19 cellular contexts compared by ENCODE assay signal in genomic region chr9:121713400-121714070, GRCh38.
"Had no signal": no experiment of that assay in that cellular context is flagged by ENCODE, and none has a peak within 500 bp of the region (broad histone marks: within the 10 kb centered on the region; RNA-seq: fewer than 3 reads in every experiment).

No MANE protein-coding gene starts in this region.

- H3K36me3 Mint-ChIP-seq: activated naive CD4-positive, alpha-beta T cell treated with anti-CD3 and anti-CD28 coated beads, Interleukin-2, amount 10 ng/mL, durations not matched to agents 7 days and 5 days; activated naive CD8-positive, alpha-beta T cell treated with anti-CD3 and anti-CD28 coated beads for 36 hours; T-cell had no signal

- H3K27ac ChIP-seq: PC-9, SK-N-MC, VCaP had no signal

- H3K9me3 ChIP-seq: MG63 had no signal

- H3K4me1 Mint-ChIP-seq: activated naive CD8-positive, alpha-beta T cell treated with anti-CD3 and anti-CD28 coated beads for 36 hours had no signal

- ATAC-seq: activated CD8-positive, alpha-beta T cell treated with anti-CD3 and anti-CD28 coated beads for 36 hours; activated T-cell treated with anti-CD3 and anti-CD28 coated beads, Interleukin-2, amount 50 U/mL, for 72 hours; T-cell had no signal

- H3K9me3 Mint-ChIP-seq: activated CD8-positive, alpha-beta T cell treated with anti-CD3 and anti-CD28 coated beads for 36 hours; activated naive CD4-positive, alpha-beta T cell treated with anti-CD3 and anti-CD28 coated beads, Interleukin-2, amount 10 ng/mL, durations not matched to agents 7 days and 5 days; activated naive CD8-positive, alpha-beta T cell treated with anti-CD3 and anti-CD28 coated beads for 36 hours; activated T-cell treated with anti-CD3 and anti-CD28 coated beads, Interleukin-2, amount 50 U/mL, for 72 hours; activated T-helper 2 cell treated with anti-CD3 and anti-CD28 coated beads, Interferon-gamma antibody, Interleukin-2, Interleukin-4, amounts not matched to agents 10 μg/mL and 5 μg/mL and 100 μg/mL, durations not matched to agents 14 hours and 24 hours and 36 hours; T-cell had no signal

- H3K4me3 ChIP-seq: MG63, PC-9, SK-N-MC had no signal

- H3K27me3 Mint-ChIP-seq: activated CD8-positive, alpha-beta T cell treated with anti-CD3 and anti-CD28 coated beads for 36 hours; activated naive CD8-positive, alpha-beta T cell treated with anti-CD3 and anti-CD28 coated beads for 36 hours; T-cell had no signal

- DNase-seq: activated CD4-positive, alpha-beta T cell treated with anti-CD3 and anti-CD28 coated beads for 4 hours; activated CD8-positive, alpha-beta memory T cell treated with anti-CD3 and anti-CD28 coated beads, Interleukin-2, amount 50 U/mL, for 4 hours; activated CD8-positive, alpha-beta T cell treated with anti-CD3 and anti-CD28 coated beads for 36 hours; activated gamma-delta T cell treated with Interleukin-2 at 50 U/mL for 16 hours; activated naive CD4-positive, alpha-beta T cell treated with anti-CD3 and anti-CD28 coated beads, Interleukin-2, amount 10 ng/mL, durations not matched to agents 7 days and 5 days; activated naive CD8-positive, alpha-beta T cell treated with anti-CD3 and anti-CD28 coated beads for 36 hours; activated T-cell treated with anti-CD3 and anti-CD28 coated beads, Interleukin-2, amount 50 U/mL, for 72 hours; central memory CD4-positive, alpha-beta T cell; MG63; MV-4-11; NCI-H1092 treated with DMSO at 0.1 percent for 48 hours; NCI-H1417 treated with DMSO at 0.1 percent for 48 hours; NCI-H1694; NK-92 treated with Interleukin-12 subunit alpha and Interleukin-12 subunit beta, amount 100 ng/mL, for 24 hours; T-cell had no signal

- H3K4me3 Mint-ChIP-seq: activated CD8-positive, alpha-beta T cell treated with anti-CD3 and anti-CD28 coated beads for 36 hours; activated naive CD4-positive, alpha-beta T cell treated with anti-CD3 and anti-CD28 coated beads, Interleukin-2, amount 10 ng/mL, durations not matched to agents 7 days and 5 days; activated naive CD8-positive, alpha-beta T cell treated with anti-CD3 and anti-CD28 coated beads for 36 hours; activated T-cell treated with anti-CD3 and anti-CD28 coated beads, Interleukin-2, amount 50 U/mL, for 72 hours; T-cell had no signal

- H3K27ac Mint-ChIP-seq: activated CD8-positive, alpha-beta T cell treated with anti-CD3 and anti-CD28 coated beads for 36 hours; activated naive CD4-positive, alpha-beta T cell treated with anti-CD3 and anti-CD28 coated beads, Interleukin-2, amount 10 ng/mL, durations not matched to agents 7 days and 5 days; activated naive CD8-positive, alpha-beta T cell treated with anti-CD3 and anti-CD28 coated beads for 36 hours; activated T-cell treated with anti-CD3 and anti-CD28 coated beads, Interleukin-2, amount 50 U/mL, for 72 hours; activated T-helper 2 cell treated with anti-CD3 and anti-CD28 coated beads, Interferon-gamma antibody, Interleukin-2, Interleukin-4, amounts not matched to agents 10 μg/mL and 5 μg/mL and 100 μg/mL, durations not matched to agents 14 hours and 24 hours and 36 hours; T-cell had no signal

- H2AFZ ChIP-seq: PC-9 had no signal

- H3K36me3 ChIP-seq: MG63 had no signal

- H3K4me2 ChIP-seq: PC-9 had no signal

- H3K27me3 ChIP-seq: MG63 had no signal
